Comparison of ENCODE assay signal across 28 cellular contexts in genomic region chr2:31896293-31896692, GRCh38.
"Had no signal": no experiment of that assay in that cellular context is flagged by ENCODE, and none has a peak within 500 bp of the region (broad histone marks: within the 10 kb centered on the region; RNA-seq: fewer than 3 reads in every experiment).

No MANE protein-coding gene starts in this region.

- ATAC-seq: effector memory CD8-positive, alpha-beta T cell; esophagus mucosa; foreskin keratinocyte; gastrocnemius medialis; gastroesophageal sphincter; heart left ventricle; heart right ventricle had no signal

- H3K4me3 ChIP-seq: colonic mucosa, coronary artery, dorsolateral prefrontal cortex, esophagus muscularis mucosa, esophagus squamous epithelium, gastrocnemius medialis, gastroesophageal sphincter, heart left ventricle, heart right ventricle had no signal

- DNase-seq: colonic mucosa; cortex of kidney; dermis blood vessel endothelial cell; dorsolateral prefrontal cortex; effector CD4-positive, alpha-beta T cell; effector CD8-positive, alpha-beta T cell; effector memory CD4-positive, alpha-beta T cell; effector memory CD8-positive, alpha-beta T cell; endodermal cell; erythroblast; esophagus squamous epithelium; foreskin fibroblast; foreskin keratinocyte; foreskin melanocyte; gastrocnemius medialis; glutamatergic neuron; head of caudate nucleus; heart left ventricle; heart right ventricle had no signal

- H3K9me3 ChIP-seq: colonic mucosa had no signal

- H3K36me3 ChIP-seq: colonic mucosa had no signal

- H3K27me3 ChIP-seq: colonic mucosa, dorsolateral prefrontal cortex, esophagus muscularis mucosa, esophagus squamous epithelium, foreskin keratinocyte, gastrocnemius medialis, gastroesophageal sphincter, heart left ventricle, heart right ventricle had no signal

- FAIRE-seq: colon, endometrium, endothelial cell of umbilical vein, frontal cortex had no signal

- H3K27ac ChIP-seq: colonic mucosa, coronary artery, dorsolateral prefrontal cortex, epithelial cell of prostate, esophagus muscularis mucosa, esophagus squamous epithelium, foreskin keratinocyte, gastrocnemius medialis, gastroesophageal sphincter, heart left ventricle, heart right ventricle had no signal

- H3K4me1 ChIP-seq: colonic mucosa, esophagus muscularis mucosa, esophagus squamous epithelium, foreskin keratinocyte, gastrocnemius medialis, gastroesophageal sphincter had no signal
